ENCODE assay signal across 21 cellular contexts in the genomic region with DNA sequence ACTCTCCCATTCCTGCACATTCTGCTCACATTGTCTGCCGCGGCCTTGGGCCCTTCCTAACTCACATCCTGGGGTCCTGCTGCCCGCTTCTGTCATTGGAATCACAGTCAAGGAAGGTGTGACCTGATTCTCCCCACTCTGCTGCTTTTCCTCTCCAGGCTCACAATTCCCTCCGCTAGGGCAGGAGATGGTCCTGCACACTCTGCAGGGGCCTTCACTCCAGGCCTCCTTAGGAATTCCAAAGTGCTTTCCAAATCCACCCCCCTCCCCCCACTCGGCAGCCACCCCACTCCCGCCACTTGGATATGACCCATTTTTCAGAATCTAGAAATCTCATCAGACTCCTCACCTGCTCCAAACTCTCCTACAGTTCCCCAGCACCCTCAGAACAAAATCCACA. TPM values are rescaled to one million over a fixed set of nuclear protein-coding genes. Genes with fewer than 3 reads are reported as not detected.
"Had no signal": no experiment of that assay in that cellular context is flagged by ENCODE, and none has a peak within 500 bp of the region (broad histone marks: within the 10 kb centered on the region; RNA-seq: fewer than 3 reads in every experiment).

No MANE protein-coding gene starts in this region.

- H3K27ac Mint-ChIP-seq: activated CD8-positive, alpha-beta T cell treated with anti-CD3 and anti-CD28 coated beads, Interleukin-2, amount 10 ng/mL, durations not matched to agents 7 days and 5 days; activated naive CD8-positive, alpha-beta T cell; activated T-helper 17 cell treated with anti-CD3 and anti-CD28 coated beads, Interleukin-2, amount 50 U/mL, for 72 hours; dendritic cell treated with granulocyte-macrophage colony-stimulating factor and Interleukin-4, amounts not matched to agents 40 ng/mL and 50 ng/mL, for 4 days; immature natural killer cell; stimulated activated naive CD8-positive, alpha-beta T cell treated with anti-CD3 and anti-CD28 coated beads, Interleukin-15, amount 100 ng/mL, for 72 hours; T-helper 1 cell treated with Interleukin-12 subunit alpha and Interleukin-12 subunit beta and Interleukin-4 antibody, amounts not matched to agents 30 μg/mL and 1 μg/mL, for 36 hours had no signal

- H3K27ac ChIP-seq: brain microvascular endothelial cell, foreskin keratinocyte, spleen, testis had no signal

- H3K9me3 Mint-ChIP-seq: activated T-helper 17 cell treated with anti-CD3 and anti-CD28 coated beads, Interleukin-2, amount 50 U/mL, for 72 hours; dendritic cell treated with granulocyte-macrophage colony-stimulating factor and Interleukin-4, amounts not matched to agents 40 ng/mL and 50 ng/mL, for 4 days; immature natural killer cell; stimulated activated naive CD8-positive, alpha-beta T cell treated with anti-CD3 and anti-CD28 coated beads, Interleukin-15, amount 100 ng/mL, for 72 hours; T-helper 1 cell treated with Interleukin-12 subunit alpha and Interleukin-12 subunit beta and Interleukin-4 antibody, amounts not matched to agents 30 μg/mL and 1 μg/mL, for 36 hours had no signal

- H3K9me3 ChIP-seq: spleen, testis had no signal

- H3K4me1 Mint-ChIP-seq: activated T-helper 17 cell treated with anti-CD3 and anti-CD28 coated beads, Interleukin-2, amount 50 U/mL, for 72 hours had no signal

- H3K4me3 Mint-ChIP-seq: activated CD8-positive, alpha-beta T cell treated with anti-CD3 and anti-CD28 coated beads, Interleukin-2, amount 10 ng/mL, durations not matched to agents 7 days and 5 days; activated naive CD8-positive, alpha-beta T cell; activated T-helper 17 cell treated with anti-CD3 and anti-CD28 coated beads, Interleukin-2, amount 50 U/mL, for 72 hours; dendritic cell treated with granulocyte-macrophage colony-stimulating factor and Interleukin-4, amounts not matched to agents 40 ng/mL and 50 ng/mL, for 4 days; immature natural killer cell; stimulated activated naive CD8-positive, alpha-beta T cell treated with anti-CD3 and anti-CD28 coated beads, Interleukin-15, amount 100 ng/mL, for 72 hours; T-helper 1 cell treated with Interleukin-12 subunit alpha and Interleukin-12 subunit beta and Interleukin-4 antibody, amounts not matched to agents 30 μg/mL and 1 μg/mL, for 36 hours had no signal

- H3K4me3 ChIP-seq: spleen, testis had no signal

- ATAC-seq: activated CD8-positive, alpha-beta T cell treated with anti-CD3 and anti-CD28 coated beads, Interleukin-2, amount 10 ng/mL, durations not matched to agents 7 days and 5 days; activated T-helper 17 cell treated with anti-CD3 and anti-CD28 coated beads, Interleukin-2, amount 50 U/mL, for 72 hours; foreskin keratinocyte; sciatic nerve; stimulated activated naive CD8-positive, alpha-beta T cell treated with anti-CD3 and anti-CD28 coated beads, Interleukin-15, amount 100 ng/mL, for 72 hours had no signal

- H3K27me3 Mint-ChIP-seq: activated naive CD8-positive, alpha-beta T cell; activated T-helper 17 cell treated with anti-CD3 and anti-CD28 coated beads, Interleukin-2, amount 50 U/mL, for 72 hours; stimulated activated naive CD8-positive, alpha-beta T cell treated with anti-CD3 and anti-CD28 coated beads, Interleukin-15, amount 100 ng/mL, for 72 hours had no signal

- H3K27me3 ChIP-seq: testis had no signal

- DNase-seq: activated CD4-positive, alpha-beta T cell treated with anti-CD3 and anti-CD28 coated beads for 48 hours; activated CD8-positive, alpha-beta memory T cell treated with anti-CD3 and anti-CD28 coated beads, Interleukin-2, amount 50 U/mL, for 48 hours; activated CD8-positive, alpha-beta T cell treated with anti-CD3 and anti-CD28 coated beads, Interleukin-2, amount 10 ng/mL, durations not matched to agents 7 days and 5 days; brain microvascular endothelial cell; cerebellar nuclear complex; effector memory CD4-positive, alpha-beta T cell; foreskin keratinocyte; head of caudate nucleus; immature natural killer cell; spleen; stimulated activated naive CD8-positive, alpha-beta T cell treated with anti-CD3 and anti-CD28 coated beads, Interleukin-15, amount 100 ng/mL, for 72 hours; testis had no signal

- H3K4me1 ChIP-seq: foreskin keratinocyte had no signal

RNA-seq across cellular contexts. Expression of a gene that starts 3.1 kb away (rescaled TPM):
- total RNA-seq: lower leg skin, osteocyte, sciatic nerve had no signal
- polyA plus RNA-seq: foreskin keratinocyte, neural cell had no signal

RNA-seq across cellular contexts. Expression of a gene that starts 47.4 kb away (rescaled TPM):
- total RNA-seq: lower leg skin, osteocyte, sciatic nerve, ureter had no signal
- polyA plus RNA-seq: neural cell had no signal
